ENCODE assay signal across 8 cellular contexts in genomic region chr11:69950120-69950519, GRCh38.
A peak's percentile ranks its signal among the peaks of the same experiment; 100 is the strongest.
DNase-seq lines count a peak whose midpoint lies in the region; ATAC-seq and TF ChIP-seq lines count a peak whose summit lies in the region.

No MANE protein-coding gene starts in this region.

- no peaks in the 10 kb centered on the region for H3K9me3 ChIP-seq in OCI-LY7 (ENCODE audit: low read length)
- no peaks in the 10 kb centered on the region for H3K9me3 ChIP-seq in fibroblast of lung (ENCODE audit: control insufficient read depth, insufficient read depth, low read depth, low read length)
- H3K9me3 ChIP-seq in thoracic aorta = no peaks in the 10 kb centered on the region

- H4K20me1 ChIP-seq in OCI-LY7 (ENCODE audit: insufficient read depth, low read length) = no peaks in the 10 kb centered on the region
- H4K20me1 ChIP-seq in fibroblast of lung (ENCODE audit: control insufficient read depth, extremely low read depth, insufficient read depth, low read length) = no peaks in the 10 kb centered on the region

- H3K4me2 ChIP-seq in OCI-LY7 (ENCODE audit: low read length) (no peak overlapping the region), fibroblast of lung (ENCODE audit: extremely low read depth, insufficient read depth, low read length) (no peak overlapping the region)

- intact Hi-C loops in Right ventricle myocardium superior (cut with DNase I) (no loop called here), Right ventricle myocardium inferior (cut with DNase I) (no loop called here), OCI-LY7 (cut with micrococcal nuclease; ENCODE audit: unreplicated experiment) (no loop called here)

- H2AFZ ChIP-seq in OCI-LY7 (ENCODE audit: low read length) (no peak overlapping the region), fibroblast of lung (ENCODE audit: low read length) (no peak overlapping the region)

- H3K79me2 ChIP-seq in OCI-LY7 (ENCODE audit: insufficient read depth, low read depth, low read length) (no peaks in the 10 kb centered on the region), fibroblast of lung (ENCODE audit: control insufficient read depth, insufficient read depth, low read length) (no peaks in the 10 kb centered on the region)

- DNase-seq in Right ventricle myocardium superior (peak; percentile 10), Right ventricle myocardium inferior (ENCODE audit: missing footprints) (no peak), OCI-LY7 (ENCODE audit: low spot score) (peak; percentile 42), fibroblast of lung (ENCODE audit: low read depth in 2 of 2) (peak in 1 of 2 donors; percentile 20), thoracic aorta (ENCODE audit: low spot score) (no peak), DMS79 (lab: John Stamatoyannopoulos, UW) (no peak), NCI-H446 treated with DMSO at 0.1 percent for 48 hours (lab: John Stamatoyannopoulos, UW) (no peak)

- H3K4me3 ChIP-seq in OCI-LY7 (ENCODE audit: low read depth, low read length, poor library complexity, severe bottlenecking) (no peak overlapping the region), fibroblast of lung (replicated peaks in 1 of 4; ENCODE audit: control extremely low read depth in 1 of 4, insufficient read depth in 1 of 4, low read depth in 3 of 4, low read length in 4 of 4) (no peak overlapping the region), thoracic aorta (no peak overlapping the region)

- H3K9ac ChIP-seq in fibroblast of lung (ENCODE audit: insufficient read depth, low read length) = no peak overlapping the region

- ATAC-seq in Right ventricle myocardium superior (ENCODE audit: poor library complexity) (no peak), Right ventricle myocardium inferior (no peak), thoracic aorta (ENCODE audit: insufficient number of reproducible peaks, low FRiP score, low read depth) (no peak), GM21526 (IDR thresholded peaks at IDR 0.05; ENCODE audit: low FRiP score, unreplicated experiment) (no peak)

- H3K27ac ChIP-seq in OCI-LY7 (ENCODE audit: low read depth, low read length, poor library complexity, severe bottlenecking) (no peak overlapping the region), fibroblast of lung (ENCODE audit: insufficient read depth, low read length) (no peak overlapping the region), thoracic aorta (no peak overlapping the region)

- H3K9me2 ChIP-seq in OCI-LY7 (ENCODE audit: insufficient read depth, low read length) = no peaks in the 10 kb centered on the region

- no peaks in the 10 kb centered on the region for H3K4me1 ChIP-seq in OCI-LY7 (ENCODE audit: insufficient read depth, low read length, poor library complexity, severe bottlenecking)
- H3K4me1 ChIP-seq in fibroblast of lung (ENCODE audit: control insufficient read depth, extremely low read depth, insufficient read depth, low read length) = peaks cover 7% of the 10 kb centered on the region
- H3K4me1 ChIP-seq in thoracic aorta (ENCODE audit: control insufficient read depth in 1 of 2, low read depth in 2 of 2) = peaks cover 14 to 35% of the 10 kb centered on the region in 2 donors

- CTCF ChIA-PET in OCI-LY7 (lab: Charles Lee; ENCODE audit: unreplicated experiment) = no interaction called here

- TF ChIP-seq CTCF in OCI-LY7 (conservative IDR thresholded peaks at IDR 0.05; ENCODE audit: low read length) (peak; percentile 78), fibroblast of lung (conservative IDR thresholded peaks at IDR 0.05 in 1 of 2, IDR thresholded peaks at IDR 0.05 in 1 of 2; ENCODE audit: low read depth in 1 of 2, low read length in 2 of 2) (peak; percentile 38 to 46), thoracic aorta (IDR thresholded peaks at IDR 0.05) (peak; percentile 42)

- BruUV-seq in OCI-LY7 (replicated peaks; lab: Mats Ljungman, UMichigan) = no TSS peak

- POLR2A ChIA-PET in OCI-LY7 (lab: Charles Lee) = no interaction called here

- H3K27me3 ChIP-seq in fibroblast of lung (ENCODE audit: control insufficient read depth, insufficient read depth, low read length) = peaks cover 1% of the 10 kb centered on the region
- H3K27me3 ChIP-seq in thoracic aorta (replicated peaks; ENCODE audit: insufficient read depth) = no peaks in the 10 kb centered on the region

- no peaks in the 10 kb centered on the region for H3K36me3 ChIP-seq in OCI-LY7 (ENCODE audit: insufficient read depth, low read length)
- H3K36me3 ChIP-seq in fibroblast of lung (ENCODE audit: control insufficient read depth, insufficient read depth, low read length) = no peaks in the 10 kb centered on the region
- no peaks in the 10 kb centered on the region for H3K36me3 ChIP-seq in thoracic aorta

Comparison
In these comparisons a context has a peak if more than half of its experiments do, and no peak if none do; other contexts are left out.
1. DNase-seq: peak in Right ventricle myocardium superior (single experiment) and OCI-LY7 (single experiment); none in Right ventricle myocardium inferior (single experiment), thoracic aorta (single experiment), DMS79 (single experiment) and NCI-H446 treated with DMSO at 0.1 percent for 48 hours (single experiment).
2. Peak in every context shown above with its lines, with median percentiles within 50 percentile points of each other: CTCF ChIP-seq.